Comparison of ENCODE assay signal across 11 cellular contexts in the genomic region with DNA sequence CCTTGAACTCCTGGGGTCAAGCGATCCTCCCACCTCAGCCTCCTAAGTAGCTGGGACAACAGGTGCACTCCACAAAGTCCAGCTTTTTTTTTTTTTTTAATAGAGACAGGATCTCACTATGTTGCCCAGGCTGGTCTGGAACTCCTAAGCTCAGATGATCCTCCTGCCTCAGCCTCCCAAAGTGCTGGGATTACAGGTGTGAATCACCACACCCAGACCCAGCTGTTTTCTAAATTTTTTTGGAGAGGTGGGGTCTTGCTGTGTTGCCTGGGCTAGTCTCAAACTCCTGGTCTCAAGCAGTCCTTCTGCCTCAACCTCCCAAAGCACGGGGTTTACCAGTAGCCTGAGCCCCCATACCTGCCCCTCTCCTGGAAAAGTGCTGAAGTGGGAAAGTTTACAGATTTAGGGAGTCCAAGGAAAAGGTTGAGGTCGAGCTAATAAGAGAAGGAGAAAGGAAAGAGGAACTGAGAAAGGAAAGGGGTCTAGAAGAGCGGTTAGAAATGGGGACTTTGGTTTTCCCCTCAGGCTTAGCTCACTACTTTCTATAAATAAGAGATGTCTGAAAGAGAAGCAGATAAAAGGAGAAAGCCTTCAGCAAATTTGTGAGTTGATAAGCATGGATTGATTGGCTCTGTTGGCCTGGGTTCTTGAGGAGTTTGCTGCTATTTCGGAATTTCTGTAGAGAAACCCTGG. TPM values are rescaled to one million over a fixed set of nuclear protein-coding genes. Genes with fewer than 3 reads are reported as not detected.
DNase-seq lines count a peak whose midpoint lies in the region; ATAC-seq and TF ChIP-seq lines count a peak whose summit lies in the region.
"Had no signal": no experiment of that assay in that cellular context is flagged by ENCODE, and none has a peak within 500 bp of the region (broad histone marks: within the 10 kb centered on the region; RNA-seq: fewer than 3 reads in every experiment).

No MANE protein-coding gene starts in this region.

- peaks cover 8% of the 10 kb centered on the region for H3K36me3 Mint-ChIP-seq in neural progenitor cell

- TF ChIP-seq CTCF in neural progenitor cell (IDR thresholded peaks at IDR 0.05) = no peak
- TF ChIP-seq CTCF in foreskin fibroblast (IDR thresholded peaks at IDR 0.05; ENCODE audit: low read depth, low read length) = no peak

- H3K4me3 Mint-ChIP-seq in neural progenitor cell = no peak overlapping the region
- H3K4me3 Mint-ChIP-seq: T-helper 1 cell treated with Interleukin-12 subunit alpha and Interleukin-12 subunit beta and Interleukin-4 antibody, amounts not matched to agents 30 μg/mL and 1 μg/mL, for 36 hours had no signal

- peaks cover 20% of the 10 kb centered on the region for H3K4me1 ChIP-seq in neural progenitor cell

- H3K27me3 ChIP-seq in neural progenitor cell = no peaks in the 10 kb centered on the region

- H3K27ac ChIP-seq in neural progenitor cell = peak overlapping the region; percentile 7
- H3K27ac ChIP-seq: left ventricle myocardium inferior, skin epidermis had no signal

- H3K27ac Mint-ChIP-seq in neural progenitor cell = no peak overlapping the region
- H3K27ac Mint-ChIP-seq: T-helper 1 cell treated with Interleukin-12 subunit alpha and Interleukin-12 subunit beta and Interleukin-4 antibody, amounts not matched to agents 30 μg/mL and 1 μg/mL, for 36 hours had no signal

- H3K9me3 Mint-ChIP-seq in neural progenitor cell = no peaks in the 10 kb centered on the region
- H3K9me3 Mint-ChIP-seq: T-helper 1 cell treated with Interleukin-12 subunit alpha and Interleukin-12 subunit beta and Interleukin-4 antibody, amounts not matched to agents 30 μg/mL and 1 μg/mL, for 36 hours had no signal

- DNase-seq in neural progenitor cell (ENCODE audit: low spot score) (no peak), NCI-H1417 treated with DMSO at 0.1 percent for 48 hours (lab: John Stamatoyannopoulos, UW) (no peak), foreskin fibroblast (no peak)
- no peak for DNase-seq in activated naive CD4-positive, alpha-beta T cell treated with anti-CD3 and anti-CD28 coated beads, Interleukin-2, amount 50 U/mL, for 16 hours
- DNase-seq: left ventricle myocardium inferior, NCI-H1105 had no signal

- no peak overlapping the region for H3K9ac ChIP-seq in neural progenitor cell

- no peaks in the 10 kb centered on the region for H3K27me3 Mint-ChIP-seq in neural progenitor cell (ENCODE audit: insufficient read depth, low read depth)

- ATAC-seq in GM19025 (IDR thresholded peaks at IDR 0.05; ENCODE audit: low read depth, unreplicated experiment) (peak; percentile 52), HG02642 (IDR thresholded peaks at IDR 0.05; ENCODE audit: poor library complexity, unreplicated experiment) (peak; percentile 73), HG03571 (IDR thresholded peaks at IDR 0.05; ENCODE audit: unreplicated experiment) (peak; percentile 58)

- H4K20me1 ChIP-seq in neural progenitor cell (ENCODE audit: low read depth) = peaks cover 100% of the 10 kb centered on the region

- no peak overlapping the region for H3K4me2 ChIP-seq in neural progenitor cell

- H3K4me3 ChIP-seq in neural progenitor cell (no peak overlapping the region), foreskin fibroblast (ENCODE audit: low read depth in 1 of 2, low read length in 2 of 2) (no peak overlapping the region)
- H3K4me3 ChIP-seq: left ventricle myocardium inferior, skin epidermis had no signal

- peaks cover 100% of the 10 kb centered on the region for H3K79me2 ChIP-seq in neural progenitor cell (ENCODE audit: low read depth)

- peaks cover 4% of the 10 kb centered on the region for H3F3A ChIP-seq in neural progenitor cell (ENCODE audit: low read depth)

- no peaks in the 10 kb centered on the region for H3K36me3 ChIP-seq in neural progenitor cell
- H3K36me3 ChIP-seq: left ventricle myocardium inferior had no signal

- H3K4me1 Mint-ChIP-seq in neural progenitor cell = peaks cover 26% of the 10 kb centered on the region

- H2AFZ ChIP-seq in neural progenitor cell (replicated peaks) = no peak overlapping the region

- no peaks in the 10 kb centered on the region for H3K9me3 ChIP-seq in neural progenitor cell (ENCODE audit: low read depth)
- H3K9me3 ChIP-seq: left ventricle myocardium inferior had no signal

RNA-seq across cellular contexts. Expression of a gene that starts 23.6 kb away (rescaled TPM):
- 376 and 391 TPM in 2 replicates for total RNA-seq in neural progenitor cell (ENCODE audit: low replicate concordance)
